Comparison of ENCODE assay signal across 35 cellular contexts in genomic region chr1:37127254-37127748, GRCh38.
"Had no signal": no experiment of that assay in that cellular context is flagged by ENCODE, and none has a peak within 500 bp of the region (broad histone marks: within the 10 kb centered on the region; RNA-seq: fewer than 3 reads in every experiment).

No MANE protein-coding gene starts in this region.

- H3K4me3 Mint-ChIP-seq: activated B cell treated with CpG ODN at 0.5 μM for 24 hours; activated CD4-positive, alpha-beta memory T cell treated with anti-CD3 and anti-CD28 coated beads for 36 hours; activated CD4-positive, alpha-beta T cell treated with anti-CD3 and anti-CD28 coated beads, Interleukin-2, amount 10 ng/mL, durations not matched to agents 24 days and 14 days; activated CD8-positive, alpha-beta T cell treated with anti-CD3 and anti-CD28 coated beads for 36 hours; activated naive CD4-positive, alpha-beta T cell treated with anti-CD3 and anti-CD28 coated beads for 36 hours; activated naive CD8-positive, alpha-beta T cell treated with anti-CD3 and anti-CD28 coated beads for 36 hours; activated T-cell treated with anti-CD3 and anti-CD28 coated beads, Interleukin-2, amount 50 U/mL, for 4 hours; activated T-cell treated with anti-CD3 and anti-CD28 coated beads, Interleukin-2, amount 50 U/mL, for 72 hours; activated T-helper 1 cell treated with anti-CD3 and anti-CD28 coated beads, Interleukin-12 subunit alpha, Interleukin-12 subunit beta, Interleukin-2, Interleukin-4 antibody, amounts not matched to agents 30 ng/mL and 10 ng/mL and 1 ng/mL, durations not matched to agents 14 hours and 24 hours and 36 hours; activated T-helper 17 cell treated with anti-CD3 and anti-CD28 coated beads, Interleukin-2, amount 50 U/mL, for 72 hours; brain; central memory CD8-positive, alpha-beta T cell; T-helper 1 cell treated with Interleukin-12 subunit alpha and Interleukin-12 subunit beta and Interleukin-4 antibody, amounts not matched to agents 30 μg/mL and 1 μg/mL, for 36 hours had no signal

- FAIRE-seq: astrocyte, TTC549 had no signal

- ATAC-seq: activated CD8-positive, alpha-beta T cell treated with anti-CD3 and anti-CD28 coated beads for 36 hours; activated naive CD4-positive, alpha-beta T cell treated with anti-CD3 and anti-CD28 coated beads, Interleukin-2, amount 50 U/mL, for 72 hours; activated T-cell treated with anti-CD3 and anti-CD28 coated beads, Interleukin-2, amount 50 U/mL, for 4 hours; activated T-cell treated with anti-CD3 and anti-CD28 coated beads, Interleukin-2, amount 50 U/mL, for 72 hours; activated T-helper 17 cell treated with anti-CD3 and anti-CD28 coated beads, Interleukin-2, amount 50 U/mL, for 72 hours had no signal

- H3K27ac Mint-ChIP-seq: activated B cell treated with CpG ODN at 0.5 μM for 24 hours; activated CD4-positive, alpha-beta memory T cell treated with anti-CD3 and anti-CD28 coated beads for 36 hours; activated CD4-positive, alpha-beta T cell treated with anti-CD3 and anti-CD28 coated beads, Interleukin-2, amount 10 ng/mL, durations not matched to agents 24 days and 14 days; activated CD8-positive, alpha-beta T cell treated with anti-CD3 and anti-CD28 coated beads for 36 hours; activated naive CD4-positive, alpha-beta T cell treated with anti-CD3 and anti-CD28 coated beads for 36 hours; activated naive CD4-positive, alpha-beta T cell treated with anti-CD3 and anti-CD28 coated beads, Interleukin-2, amount 50 U/mL, for 72 hours; activated naive CD8-positive, alpha-beta T cell treated with anti-CD3 and anti-CD28 coated beads for 36 hours; activated T-cell treated with anti-CD3 and anti-CD28 coated beads, Interleukin-2, amount 50 U/mL, for 72 hours; activated T-helper 1 cell treated with anti-CD3 and anti-CD28 coated beads, Interleukin-12 subunit alpha, Interleukin-12 subunit beta, Interleukin-2, Interleukin-4 antibody, amounts not matched to agents 30 ng/mL and 10 ng/mL and 1 ng/mL, durations not matched to agents 14 hours and 24 hours and 36 hours; activated T-helper 17 cell treated with anti-CD3 and anti-CD28 coated beads, Interleukin-2, amount 50 U/mL, for 72 hours; T-helper 1 cell treated with Interleukin-12 subunit alpha and Interleukin-12 subunit beta and Interleukin-4 antibody, amounts not matched to agents 30 μg/mL and 1 μg/mL, for 36 hours had no signal

- H3K36me3 Mint-ChIP-seq: activated CD4-positive, alpha-beta memory T cell treated with anti-CD3 and anti-CD28 coated beads for 36 hours; activated naive CD4-positive, alpha-beta T cell treated with anti-CD3 and anti-CD28 coated beads, Interleukin-2, amount 50 U/mL, for 72 hours; activated naive CD8-positive, alpha-beta T cell treated with anti-CD3 and anti-CD28 coated beads for 36 hours; brain had no signal

- H3K4me1 Mint-ChIP-seq: activated B cell treated with CpG ODN at 0.5 μM for 24 hours; activated CD4-positive, alpha-beta T cell treated with anti-CD3 and anti-CD28 coated beads, Interleukin-2, amount 10 ng/mL, durations not matched to agents 24 days and 14 days; activated naive CD8-positive, alpha-beta T cell treated with anti-CD3 and anti-CD28 coated beads for 36 hours; activated T-helper 17 cell treated with anti-CD3 and anti-CD28 coated beads, Interleukin-2, amount 50 U/mL, for 72 hours; central memory CD8-positive, alpha-beta T cell had no signal

- DNase-seq: activated B cell treated with CpG ODN at 0.5 μM for 24 hours; activated CD4-positive, alpha-beta memory T cell treated with anti-CD3 and anti-CD28 coated beads for 36 hours; activated CD4-positive, alpha-beta T cell treated with anti-CD3 and anti-CD28 coated beads for 4 hours; activated CD4-positive, alpha-beta T cell treated with anti-CD3 and anti-CD28 coated beads, Interleukin-2, amount 10 ng/mL, durations not matched to agents 24 days and 14 days; activated CD4-positive, alpha-beta T cell treated with anti-CD3 and anti-CD28 coated beads, Interleukin-2, amount 50 U/mL, for 1 hour; activated CD4-positive, alpha-beta T cell treated with anti-CD3 and anti-CD28 coated beads, Interleukin-2, amount 50 U/mL, for 4 hours; activated CD4-positive, CD25-positive, alpha-beta regulatory T cell treated with anti-CD3 and anti-CD28 coated beads, Interleukin-2, amount 50 U/mL, for 72 hours; activated CD8-positive, alpha-beta memory T cell treated with anti-CD3 and anti-CD28 coated beads, Interleukin-2, amount 50 U/mL, for 4 hours; activated CD8-positive, alpha-beta T cell treated with anti-CD3 and anti-CD28 coated beads for 36 hours; activated effector memory CD4-positive, alpha-beta T cell treated with anti-CD3 and anti-CD28 coated beads, Interleukin-2, amount 50 U/mL, for 16 hours; activated gamma-delta T cell treated with Interleukin-2 at 50 U/mL for 16 hours; activated naive CD4-positive, alpha-beta T cell; activated naive CD4-positive, alpha-beta T cell treated with anti-CD3 and anti-CD28 coated beads for 36 hours; activated naive CD4-positive, alpha-beta T cell treated with anti-CD3 and anti-CD28 coated beads, Interleukin-2, amount 50 U/mL, for 16 hours; activated naive CD8-positive, alpha-beta T cell treated with anti-CD3 and anti-CD28 coated beads for 36 hours; activated T-cell treated with anti-CD3 and anti-CD28 coated beads for 4 hours; activated T-cell treated with anti-CD3 and anti-CD28 coated beads, Interleukin-2, amount 50 U/mL, for 1 hour; activated T-cell treated with anti-CD3 and anti-CD28 coated beads, Interleukin-2, amount 50 U/mL, for 4 hours; activated T-cell treated with anti-CD3 and anti-CD28 coated beads, Interleukin-2, amount 50 U/mL, for 72 hours; adrenal gland; amniotic stem cell; aorta; caudate nucleus; cerebellar nuclear complex; T-helper 1 cell; T1000 had no signal

- H3K27ac ChIP-seq: adrenal gland, VCaP had no signal

- H3K4me3 ChIP-seq: adrenal gland had no signal

- H3K27me3 ChIP-seq: adrenal gland had no signal

- H3K27me3 Mint-ChIP-seq: activated CD4-positive, alpha-beta T cell treated with anti-CD3 and anti-CD28 coated beads, Interleukin-2, amount 10 ng/mL, durations not matched to agents 24 days and 14 days had no signal

- H3K4me1 ChIP-seq: adrenal gland had no signal

- H3K36me3 ChIP-seq: adrenal gland had no signal
